Comparison of ENCODE assay signal across 9 cellular contexts in genomic region chr1:22416555-22417454, GRCh38. TPM values are rescaled to one million over a fixed set of nuclear protein-coding genes. Genes with fewer than 3 reads are reported as not detected.
DNase-seq lines count a peak whose midpoint lies in the region; ATAC-seq and TF ChIP-seq lines count a peak whose summit lies in the region.
"Had no signal": no experiment of that assay in that cellular context is flagged by ENCODE, and none has a peak within 500 bp of the region (broad histone marks: within the 10 kb centered on the region; RNA-seq: fewer than 3 reads in every experiment).

No MANE protein-coding gene starts in this region.

- intact Hi-C loops in Panc1 (cut with micrococcal nuclease; ENCODE audit: unreplicated experiment), result loop anchor here (2.0 to 10.0 kb wide), 2 partner anchors 284 to 312 kb away; no protein-coding TSS in a partner anchor

- no peaks in the 10 kb centered on the region for H4K20me1 ChIP-seq in neural progenitor cell (ENCODE audit: low read depth)

- H3K4me1 ChIP-seq in Panc1 (ENCODE audit: control insufficient read depth, insufficient read depth, low read length) (peaks cover 13% of the 10 kb centered on the region), neural progenitor cell (no peaks in the 10 kb centered on the region)

- H3K9me3 Mint-ChIP-seq in activated T-cell treated with anti-CD3 and anti-CD28 coated beads, Interleukin-2, amount 50 U/mL, for 24 hours, result no peaks in the 10 kb centered on the region
- no peaks in the 10 kb centered on the region for H3K9me3 Mint-ChIP-seq in neural progenitor cell
- H3K9me3 Mint-ChIP-seq in stimulated activated naive CD8-positive, alpha-beta T cell treated with anti-CD3 and anti-CD28 coated beads, Interleukin-15, amount 100 ng/mL, for 72 hours, result no peaks in the 10 kb centered on the region

- DNase-seq in DMS153 (lab: John Stamatoyannopoulos, UW) (peak; percentile 57), LHCN-M2 (ENCODE audit: low read depth) (peak; percentile 59), Panc1 (ENCODE audit: low read depth, low spot score) (no peak), fibroblast of peridontal ligament (ENCODE audit: extremely low read depth) (peak; percentile 68), neural progenitor cell (ENCODE audit: low spot score) (peak; percentile 90)
- DNase-seq in activated T-cell treated with anti-CD3 and anti-CD28 coated beads, Interleukin-2, amount 50 U/mL, for 24 hours, result peak; percentile 81
- peak; percentile 74 to 80 for DNase-seq in stimulated activated naive CD8-positive, alpha-beta T cell treated with anti-CD3 and anti-CD28 coated beads, Interleukin-15, amount 100 ng/mL, for 72 hours

- no peak overlapping the region for H2AFZ ChIP-seq in neural progenitor cell (replicated peaks)

- peaks cover 3% of the 10 kb centered on the region for H3K4me1 Mint-ChIP-seq in activated T-cell treated with anti-CD3 and anti-CD28 coated beads, Interleukin-2, amount 50 U/mL, for 24 hours (ENCODE audit: low read depth)
- H3K4me1 Mint-ChIP-seq in neural progenitor cell, result peaks cover 49% of the 10 kb centered on the region
- H3K4me1 Mint-ChIP-seq in stimulated activated naive CD8-positive, alpha-beta T cell treated with anti-CD3 and anti-CD28 coated beads, Interleukin-15, amount 100 ng/mL, for 72 hours, result no peaks in the 10 kb centered on the region

- H3K36me3 ChIP-seq in Panc1 (ENCODE audit: control insufficient read depth, insufficient read depth, low read length) (no peaks in the 10 kb centered on the region), neural progenitor cell (no peaks in the 10 kb centered on the region)

- no peaks in the 10 kb centered on the region for H3K36me3 Mint-ChIP-seq in activated T-cell treated with anti-CD3 and anti-CD28 coated beads, Interleukin-2, amount 50 U/mL, for 24 hours (ENCODE audit: low read depth)
- H3K36me3 Mint-ChIP-seq in neural progenitor cell, result no peaks in the 10 kb centered on the region
- H3K36me3 Mint-ChIP-seq: activated naive CD8-positive, alpha-beta T cell had no signal

- H3K27ac ChIP-seq in Panc1 (ENCODE audit: low read length), result no peak overlapping the region
- no peak overlapping the region for H3K27ac ChIP-seq in neural progenitor cell

- H3K27ac Mint-ChIP-seq in activated T-cell treated with anti-CD3 and anti-CD28 coated beads, Interleukin-2, amount 50 U/mL, for 24 hours, result no peak overlapping the region
- H3K27ac Mint-ChIP-seq in neural progenitor cell, result peak overlapping the region; percentile 68
- no peak overlapping the region for H3K27ac Mint-ChIP-seq in stimulated activated naive CD8-positive, alpha-beta T cell treated with anti-CD3 and anti-CD28 coated beads, Interleukin-15, amount 100 ng/mL, for 72 hours
- H3K27ac Mint-ChIP-seq: activated naive CD8-positive, alpha-beta T cell had no signal

- H3K4me2 ChIP-seq in neural progenitor cell, result no peak overlapping the region

- no peak overlapping the region for H3K4me3 Mint-ChIP-seq in activated T-cell treated with anti-CD3 and anti-CD28 coated beads, Interleukin-2, amount 50 U/mL, for 24 hours
- peak overlapping the region; percentile 41 for H3K4me3 Mint-ChIP-seq in neural progenitor cell
- H3K4me3 Mint-ChIP-seq in stimulated activated naive CD8-positive, alpha-beta T cell treated with anti-CD3 and anti-CD28 coated beads, Interleukin-15, amount 100 ng/mL, for 72 hours, result no peak overlapping the region
- H3K4me3 Mint-ChIP-seq: activated naive CD8-positive, alpha-beta T cell had no signal

- TF ChIP-seq CTCF in Panc1 (IDR thresholded peaks at IDR 0.05), result peak; percentile 95
- TF ChIP-seq CTCF in neural progenitor cell (IDR thresholded peaks at IDR 0.05), result peak; percentile 98

- H3K4me3 ChIP-seq in Panc1 (ENCODE audit: low read depth in 2 of 2, low read length in 2 of 2) (peak overlapping the region in 1 of 2 experiments; percentile 12; a peak in 1 of 4 replicates), neural progenitor cell (no peak overlapping the region)

- H3K9me3 ChIP-seq in Panc1 (ENCODE audit: control insufficient read depth, insufficient read depth, low read depth, low read length) (no peaks in the 10 kb centered on the region), neural progenitor cell (ENCODE audit: low read depth) (no peaks in the 10 kb centered on the region)

- POLR2A ChIA-PET in Panc1 (lab: Charles Lee), result no interaction called here

- BruUV-seq in Panc1 (replicated peaks; lab: Mats Ljungman, UMichigan), result no TSS peak

- H3K27me3 Mint-ChIP-seq in activated T-cell treated with anti-CD3 and anti-CD28 coated beads, Interleukin-2, amount 50 U/mL, for 24 hours, result peaks cover 51% of the 10 kb centered on the region
- H3K27me3 Mint-ChIP-seq in neural progenitor cell (ENCODE audit: insufficient read depth, low read depth), result peaks cover 17% of the 10 kb centered on the region
- H3K27me3 Mint-ChIP-seq in stimulated activated naive CD8-positive, alpha-beta T cell treated with anti-CD3 and anti-CD28 coated beads, Interleukin-15, amount 100 ng/mL, for 72 hours, result peaks cover 66% of the 10 kb centered on the region

- in situ Hi-C loops in Panc1 (cut with HindIII; ENCODE audit: low pct_unique_long_range_greater_than_20kb, low sequenced_read_pairs), result no loop called here

- H3F3A ChIP-seq in neural progenitor cell (ENCODE audit: low read depth), result no peaks in the 10 kb centered on the region

- no peaks in the 10 kb centered on the region for H3K79me2 ChIP-seq in neural progenitor cell (ENCODE audit: low read depth)

- ATAC-seq in Panc1 (peak; percentile 78), GM19467 (IDR thresholded peaks at IDR 0.05; ENCODE audit: unreplicated experiment) (no peak)
- ATAC-seq in stimulated activated naive CD8-positive, alpha-beta T cell treated with anti-CD3 and anti-CD28 coated beads, Interleukin-15, amount 100 ng/mL, for 72 hours, result peak; percentile 75

- CTCF ChIA-PET in Panc1 (lab: Charles Lee), result interaction anchor here (0.6 to 1.1 kb wide), 7 partner anchors 92 to 741 kb away, joined by 3 to 15 read pairs (median 5); no protein-coding TSS in a partner anchor

- no peak overlapping the region for H3K9ac ChIP-seq in neural progenitor cell

- H3K27me3 ChIP-seq in Panc1 (ENCODE audit: control insufficient read depth, insufficient read depth, low read length) (no peaks in the 10 kb centered on the region; the same call in 1 of the 2 replicates), neural progenitor cell (peaks cover 6% of the 10 kb centered on the region)

RNA-seq across cellular contexts. Expression of gene ZBTB40, which starts 34.8 kb away (rescaled TPM):
- total RNA-seq in LHCN-M2 (2014; rRNA removed), result 10.1 and 12.9 TPM in 2 replicates
- polyA plus RNA-seq in LHCN-M2 (2012), result 5.2 TPM
- 24.3 TPM for total RNA-seq in Panc1 (2021; ENCODE audit: unreplicated experiment)
- 12.8 TPM for polyA plus RNA-seq in Panc1 (2012; ENCODE audit: insufficient read length)
- 14.9 and 15.7 TPM in 2 replicates for total RNA-seq in neural progenitor cell (ENCODE audit: low replicate concordance)
